11 cellular contexts compared by ENCODE assay signal in the genomic region with DNA sequence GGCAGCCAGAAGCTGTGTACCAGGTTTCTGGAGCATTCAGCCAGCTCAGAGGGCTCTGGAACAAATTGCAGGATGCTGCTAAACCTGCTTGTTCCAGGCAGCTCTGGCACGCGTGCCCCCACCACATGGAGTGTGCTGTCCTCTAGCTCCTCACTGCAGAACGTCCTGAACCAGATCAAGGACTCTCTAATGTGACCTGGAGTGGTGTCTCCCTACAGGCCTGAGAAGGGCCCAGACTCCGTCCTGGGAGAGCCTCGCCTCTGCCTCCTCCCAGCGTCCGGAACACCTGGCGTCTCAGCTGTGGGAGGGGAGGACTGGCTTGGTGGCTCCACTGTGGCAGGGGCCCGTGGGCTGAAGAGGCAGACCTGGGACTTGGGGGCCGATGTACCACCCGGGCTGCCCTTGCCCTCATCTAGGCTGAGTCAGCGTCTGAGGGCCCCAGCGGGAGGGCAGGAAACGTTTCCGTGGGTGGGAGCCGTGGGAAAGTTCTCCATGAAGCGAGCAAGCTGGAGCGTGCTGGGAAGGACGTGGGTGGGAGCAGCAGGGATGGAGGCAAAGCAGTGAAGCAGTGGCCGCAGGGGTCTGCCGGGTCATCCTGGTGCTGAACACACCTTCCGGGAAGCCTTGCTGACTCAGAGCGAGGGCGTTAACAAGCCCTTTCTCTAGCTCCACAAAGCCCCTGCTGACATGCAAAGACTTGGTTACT.
A peak's percentile ranks its signal among the peaks of the same experiment; 100 is the strongest.
DNase-seq lines count a peak whose midpoint lies in the region; ATAC-seq and TF ChIP-seq lines count a peak whose summit lies in the region.
"Had no signal": no experiment of that assay in that cellular context is flagged by ENCODE, and none has a peak within 500 bp of the region (broad histone marks: within the 10 kb centered on the region; RNA-seq: fewer than 3 reads in every experiment).

No MANE protein-coding gene starts in this region.

- H3K27ac Mint-ChIP-seq in stimulated activated naive B cell treated with anti-CD40 and anti-IgM and Interleukin-4, amounts not matched to agents 10 μg/mL and 1 μg/mL and 100 μg/mL, for 72 hours: no peak overlapping the region

- H3K9me2 ChIP-seq in SK-N-SH: no peaks in the 10 kb centered on the region

- TF ChIP-seq POLR2A in tibial nerve (IDR thresholded peaks at IDR 0.05): no peak

- no peak for TF ChIP-seq EP300 in SK-N-SH (IDR thresholded peaks at IDR 0.05; ENCODE audit: borderline replicate concordance in 1 of 2, low read depth in 1 of 2, low read length in 1 of 2)
- no peak for TF ChIP-seq EP300 in tibial nerve (IDR thresholded peaks at IDR 0.05)

- H3K27me3 Mint-ChIP-seq in stimulated activated naive B cell treated with anti-CD40 and anti-IgM and Interleukin-4, amounts not matched to agents 10 μg/mL and 1 μg/mL and 100 μg/mL, for 72 hours: peaks cover 20 to 27% of the 10 kb centered on the region in 2 donors

- no peak overlapping the region for H3K9ac ChIP-seq in SK-N-SH

- H3K27me3 ChIP-seq in SK-N-SH (ENCODE audit: insufficient read depth): no peaks in the 10 kb centered on the region
- H3K27me3 ChIP-seq in tibial nerve: no peaks in the 10 kb centered on the region

- WGBS in SK-N-SH (ENCODE audit: low lambda C conversion rate): 52% methylated on average over 13 of the region's 24 CpGs
- WGBS in tibial nerve, 2 donors: 27 to 49% methylated on average over 15 to 21 of the region's 24 CpGs

- H3K4me3 ChIP-seq in SK-N-SH (ENCODE audit: low read depth in 2 of 2, low read length in 1 of 2) (no peak overlapping the region), tibial nerve (no peak overlapping the region)

- DNase-seq in SK-N-SH: peak; percentile 15
- peak; percentile 75 for DNase-seq in cerebellar cortex (ENCODE audit: low spot score)
- DNase-seq in kidney tubule cell (ENCODE audit: low spot score): peak; percentile 62
- DNase-seq in tibial nerve (ENCODE audit: low spot score in 2 of 2): no peak
- no peak for DNase-seq in MV-4-11 (lab: John Stamatoyannopoulos, UW)
- no peak for DNase-seq in NCI-H510A (lab: John Stamatoyannopoulos, UW)
- DNase-seq in stimulated activated naive B cell treated with anti-CD40 and anti-IgM and Interleukin-4, amounts not matched to agents 10 μg/mL and 1 μg/mL and 100 μg/mL, for 72 hours: no peak
- DNase-seq: effector CD4-positive, alpha-beta T cell; NCI-H526 treated with DMSO at 0.1 percent for 48 hours had no signal

- POLR2A ChIA-PET in SK-N-SH (lab: Yijun Ruan, JAX): no interaction called here

- H3K4me1 ChIP-seq in SK-N-SH (ENCODE audit: control insufficient read depth in 1 of 2, insufficient read depth in 2 of 2, low read depth in 1 of 2, low read length in 1 of 2): peaks cover 0 to 12% of the 10 kb centered on the region in 2 experiments; a peak in 1 of 4 replicates
- H3K4me1 ChIP-seq in tibial nerve: peaks cover 0 to 21% (median 18%) of the 10 kb centered on the region in 4 donors

- H3F3A ChIP-seq in SK-N-SH (replicated peaks; ENCODE audit: insufficient read depth): no peaks in the 10 kb centered on the region

- H3K79me2 ChIP-seq in SK-N-SH (ENCODE audit: insufficient read depth): no peaks in the 10 kb centered on the region

- H3K36me3 ChIP-seq in SK-N-SH (replicated peaks in 1 of 2; ENCODE audit: control insufficient read depth in 1 of 2, insufficient read depth in 2 of 2, low read length in 1 of 2) (no peaks in the 10 kb centered on the region), tibial nerve (no peaks in the 10 kb centered on the region)

- no peak overlapping the region for H2AFZ ChIP-seq in SK-N-SH (ENCODE audit: low read depth)

- no peak overlapping the region for H3K4me3 Mint-ChIP-seq in stimulated activated naive B cell treated with anti-CD40 and anti-IgM and Interleukin-4, amounts not matched to agents 10 μg/mL and 1 μg/mL and 100 μg/mL, for 72 hours
- H3K4me3 Mint-ChIP-seq: neural crest cell had no signal

- H3K9me3 Mint-ChIP-seq in stimulated activated naive B cell treated with anti-CD40 and anti-IgM and Interleukin-4, amounts not matched to agents 10 μg/mL and 1 μg/mL and 100 μg/mL, for 72 hours: no peaks in the 10 kb centered on the region

- CTCF ChIA-PET in SK-N-SH (lab: Yijun Ruan, JAX): no interaction called here

- no peaks in the 10 kb centered on the region for H3K9me3 ChIP-seq in SK-N-SH
- H3K9me3 ChIP-seq in tibial nerve: no peaks in the 10 kb centered on the region

- no peaks in the 10 kb centered on the region for H3K36me3 Mint-ChIP-seq in stimulated activated naive B cell treated with anti-CD40 and anti-IgM and Interleukin-4, amounts not matched to agents 10 μg/mL and 1 μg/mL and 100 μg/mL, for 72 hours

- H3K27ac ChIP-seq in SK-N-SH (ENCODE audit: low read depth in 2 of 2, low read length in 1 of 2) (no peak overlapping the region), tibial nerve (peak overlapping the region in 3 of 4 donors; percentile 47 to 71 (median 69))

- no peak for TF ChIP-seq RAD21 in SK-N-SH (IDR thresholded peaks at IDR 0.05; ENCODE audit: low read length)

- ATAC-seq in SK-N-SH treated with all-trans-retinoic acid at 6 μM for 48 hours: no peak
- no peak for ATAC-seq in stimulated activated naive B cell treated with anti-CD40 and anti-IgM and Interleukin-4, amounts not matched to agents 10 μg/mL and 1 μg/mL and 100 μg/mL, for 72 hours (replicated peaks)

- no peaks in the 10 kb centered on the region for H3K4me1 Mint-ChIP-seq in stimulated activated naive B cell treated with anti-CD40 and anti-IgM and Interleukin-4, amounts not matched to agents 10 μg/mL and 1 μg/mL and 100 μg/mL, for 72 hours

- no peak overlapping the region for H3K4me2 ChIP-seq in SK-N-SH

- no peaks in the 10 kb centered on the region for H4K20me1 ChIP-seq in SK-N-SH (ENCODE audit: insufficient read depth)

- no peak for TF ChIP-seq CTCF in SK-N-SH (IDR thresholded peaks at IDR 0.05)
- no peak for TF ChIP-seq CTCF in tibial nerve (IDR thresholded peaks at IDR 0.05)

TF ChIP-seq in SK-N-SH, 30 proteins besides CTCF, POLR2A, EP300 and RAD21 (continues in another document):
- TF ChIP-seq EZH2phosphoT487 (IDR thresholded peaks at IDR 0.05; ENCODE audit: borderline replicate concordance, low read depth) (no peak), RCOR1 (IDR thresholded peaks at IDR 0.05; ENCODE audit: low read length) (no peak), MEF2A (IDR thresholded peaks at IDR 0.05; ENCODE audit: borderline replicate concordance, low read depth) (no peak), TCF12 (IDR thresholded peaks at IDR 0.05) (no peak)
- TF ChIP-seq, protein P1, sequence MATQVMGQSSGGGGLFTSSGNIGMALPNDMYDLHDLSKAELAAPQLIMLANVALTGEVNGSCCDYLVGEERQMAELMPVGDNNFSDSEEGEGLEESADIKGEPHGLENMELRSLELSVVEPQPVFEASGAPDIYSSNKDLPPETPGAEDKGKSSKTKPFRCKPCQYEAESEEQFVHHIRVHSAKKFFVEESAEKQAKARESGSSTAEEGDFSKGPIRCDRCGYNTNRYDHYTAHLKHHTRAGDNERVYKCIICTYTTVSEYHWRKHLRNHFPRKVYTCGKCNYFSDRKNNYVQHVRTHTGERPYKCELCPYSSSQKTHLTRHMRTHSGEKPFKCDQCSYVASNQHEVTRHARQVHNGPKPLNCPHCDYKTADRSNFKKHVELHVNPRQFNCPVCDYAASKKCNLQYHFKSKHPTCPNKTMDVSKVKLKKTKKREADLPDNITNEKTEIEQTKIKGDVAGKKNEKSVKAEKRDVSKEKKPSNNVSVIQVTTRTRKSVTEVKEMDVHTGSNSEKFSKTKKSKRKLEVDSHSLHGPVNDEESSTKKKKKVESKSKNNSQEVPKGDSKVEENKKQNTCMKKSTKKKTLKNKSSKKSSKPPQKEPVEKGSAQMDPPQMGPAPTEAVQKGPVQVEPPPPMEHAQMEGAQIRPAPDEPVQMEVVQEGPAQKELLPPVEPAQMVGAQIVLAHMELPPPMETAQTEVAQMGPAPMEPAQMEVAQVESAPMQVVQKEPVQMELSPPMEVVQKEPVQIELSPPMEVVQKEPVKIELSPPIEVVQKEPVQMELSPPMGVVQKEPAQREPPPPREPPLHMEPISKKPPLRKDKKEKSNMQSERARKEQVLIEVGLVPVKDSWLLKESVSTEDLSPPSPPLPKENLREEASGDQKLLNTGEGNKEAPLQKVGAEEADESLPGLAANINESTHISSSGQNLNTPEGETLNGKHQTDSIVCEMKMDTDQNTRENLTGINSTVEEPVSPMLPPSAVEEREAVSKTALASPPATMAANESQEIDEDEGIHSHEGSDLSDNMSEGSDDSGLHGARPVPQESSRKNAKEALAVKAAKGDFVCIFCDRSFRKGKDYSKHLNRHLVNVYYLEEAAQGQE (IDR thresholded peaks at IDR 0.05; ENCODE audit: low read depth, low read length): no peak

TF ChIP-seq in SK-N-SH treated with all-trans-retinoic acid at 6 μM for 48 hours, 23 proteins besides CTCF, POLR2A, EP300 and RAD21 (continues in another document):
- no peak for TF ChIP-seq ZFP30 (CRISPR knock-in tag; IDR thresholded peaks at IDR 0.05)
- no peak for TF ChIP-seq ISL1 (CRISPR knock-in tag; IDR thresholded peaks at IDR 0.05)
- TF ChIP-seq CSDC2 (CRISPR knock-in tag; IDR thresholded peaks at IDR 0.05): no peak
- TF ChIP-seq ZNF565 (CRISPR knock-in tag; conservative IDR thresholded peaks at IDR 0.05; ENCODE audit: low read depth): no peak
- no peak for TF ChIP-seq ZFP3 (CRISPR knock-in tag; IDR thresholded peaks at IDR 0.05)
- TF ChIP-seq, protein P2, sequence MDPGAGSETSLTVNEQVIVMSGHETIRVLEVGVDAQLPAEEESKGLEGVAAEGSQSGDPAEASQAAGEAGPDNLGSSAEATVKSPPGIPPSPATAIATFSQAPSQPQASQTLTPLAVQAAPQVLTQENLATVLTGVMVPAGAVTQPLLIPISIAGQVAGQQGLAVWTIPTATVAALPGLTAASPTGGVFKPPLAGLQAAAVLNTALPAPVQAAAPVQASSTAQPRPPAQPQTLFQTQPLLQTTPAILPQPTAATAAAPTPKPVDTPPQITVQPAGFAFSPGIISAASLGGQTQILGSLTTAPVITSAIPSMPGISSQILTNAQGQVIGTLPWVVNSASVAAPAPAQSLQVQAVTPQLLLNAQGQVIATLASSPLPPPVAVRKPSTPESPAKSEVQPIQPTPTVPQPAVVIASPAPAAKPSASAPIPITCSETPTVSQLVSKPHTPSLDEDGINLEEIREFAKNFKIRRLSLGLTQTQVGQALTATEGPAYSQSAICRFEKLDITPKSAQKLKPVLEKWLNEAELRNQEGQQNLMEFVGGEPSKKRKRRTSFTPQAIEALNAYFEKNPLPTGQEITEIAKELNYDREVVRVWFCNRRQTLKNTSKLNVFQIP (CRISPR knock-in tag; IDR thresholded peaks at IDR 0.05; ENCODE audit: borderline replicate concordance, low read depth): no peak

Comparison
In these comparisons a context has a peak if more than half of its experiments do, and no peak if none do; other contexts are left out.
1. DNase-seq: peak in SK-N-SH (single experiment), cerebellar cortex (single experiment) and kidney tubule cell (single experiment); none in tibial nerve (0 of 2), MV-4-11 (single experiment), NCI-H510A (single experiment) and stimulated activated naive B cell treated with anti-CD40 and anti-IgM and Interleukin-4, amounts not matched to agents 10 μg/mL and 1 μg/mL and 100 μg/mL, for 72 hours (single experiment).
2. H3K27ac ChIP-seq: peak in tibial nerve (3 of 4); none in SK-N-SH (0 of 2).